In genomic region chr6:52381249-52381648, GRCh38 we compare ENCODE assay signal across 14 cellular contexts. TPM values are rescaled to one million over a fixed set of nuclear protein-coding genes. Genes with fewer than 3 reads are reported as not detected.
DNase-seq lines count a peak whose midpoint lies in the region; ATAC-seq and TF ChIP-seq lines count a peak whose summit lies in the region.
"Had no signal": no experiment of that assay in that cellular context is flagged by ENCODE, and none has a peak within 500 bp of the region (broad histone marks: within the 10 kb centered on the region; RNA-seq: fewer than 3 reads in every experiment).

No MANE protein-coding gene starts in this region.

- DNase-seq in activated CD8-positive, alpha-beta T cell treated with anti-CD3 and anti-CD28 coated beads for 36 hours = peak; percentile 24
- no peak for DNase-seq in activated CD8-positive, alpha-beta T cell treated with anti-CD3 and anti-CD28 coated beads, Interleukin-2, amount 10 ng/mL, durations not matched to agents 7 days and 5 days
- DNase-seq in CD4-positive, alpha-beta memory T cell = no peak
- no peak for DNase-seq in stimulated activated effector memory CD8-positive, alpha-beta T cell treated with anti-CD3 and anti-CD28 coated beads, Interleukin-12 subunit alpha, Interleukin-12 subunit beta, amount 100 ng/mL, for 72 hours (ENCODE audit: low spot score in 2 of 2)
- no peak for DNase-seq in GM20000 (ENCODE audit: low spot score)
- DNase-seq: C1 segment of cervical spinal cord, DMS53, MV-4-11, NCI-H1417, NCI-H187 treated with DMSO at 0.1 percent for 48 hours, NCI-H69 had no signal

- no peaks in the 10 kb centered on the region for H3K27me3 ChIP-seq in CD4-positive, alpha-beta memory T cell (ENCODE audit: insufficient read depth, low read length)

- no peaks in the 10 kb centered on the region for H3K36me3 ChIP-seq in CD4-positive, alpha-beta memory T cell (ENCODE audit: insufficient read depth, low read length)

- peaks cover 53% of the 10 kb centered on the region for H3K36me3 Mint-ChIP-seq in activated CD8-positive, alpha-beta T cell treated with anti-CD3 and anti-CD28 coated beads for 36 hours (ENCODE audit: low read depth)
- H3K36me3 Mint-ChIP-seq in activated CD8-positive, alpha-beta T cell treated with anti-CD3 and anti-CD28 coated beads, Interleukin-2, amount 10 ng/mL, durations not matched to agents 7 days and 5 days (ENCODE audit: low read depth) = peaks cover 59% of the 10 kb centered on the region
- peaks cover 27 to 31% of the 10 kb centered on the region in 2 donors for H3K36me3 Mint-ChIP-seq in CD4-positive, alpha-beta memory T cell
- peaks cover 20% of the 10 kb centered on the region for H3K36me3 Mint-ChIP-seq in activated T-helper 17 cell treated with anti-CD3 and anti-CD28 coated beads, Interleukin-2, amount 50 U/mL, for 72 hours (ENCODE audit: low read depth)
- peaks cover 5% of the 10 kb centered on the region for H3K36me3 Mint-ChIP-seq in stimulated activated effector memory CD8-positive, alpha-beta T cell treated with anti-CD3 and anti-CD28 coated beads, Interleukin-12 subunit alpha, Interleukin-12 subunit beta, amount 100 ng/mL, for 72 hours

- H3K9me3 Mint-ChIP-seq in activated CD8-positive, alpha-beta T cell treated with anti-CD3 and anti-CD28 coated beads for 36 hours = peaks cover 17% of the 10 kb centered on the region
- peaks cover under 1% of the 10 kb centered on the region for H3K9me3 Mint-ChIP-seq in activated CD8-positive, alpha-beta T cell treated with anti-CD3 and anti-CD28 coated beads, Interleukin-2, amount 10 ng/mL, durations not matched to agents 7 days and 5 days (ENCODE audit: insufficient read depth)
- no peaks in the 10 kb centered on the region for H3K9me3 Mint-ChIP-seq in CD4-positive, alpha-beta memory T cell
- peaks cover 4% of the 10 kb centered on the region for H3K9me3 Mint-ChIP-seq in activated T-helper 17 cell treated with anti-CD3 and anti-CD28 coated beads, Interleukin-2, amount 50 U/mL, for 72 hours
- H3K9me3 Mint-ChIP-seq in stimulated activated effector memory CD8-positive, alpha-beta T cell treated with anti-CD3 and anti-CD28 coated beads, Interleukin-12 subunit alpha, Interleukin-12 subunit beta, amount 100 ng/mL, for 72 hours = no peaks in the 10 kb centered on the region

- no peak overlapping the region for H3K27ac ChIP-seq in CD4-positive, alpha-beta memory T cell (ENCODE audit: low read depth, low read length)

- H3K27me3 Mint-ChIP-seq in activated CD8-positive, alpha-beta T cell treated with anti-CD3 and anti-CD28 coated beads for 36 hours = no peaks in the 10 kb centered on the region
- H3K27me3 Mint-ChIP-seq in activated CD8-positive, alpha-beta T cell treated with anti-CD3 and anti-CD28 coated beads, Interleukin-2, amount 10 ng/mL, durations not matched to agents 7 days and 5 days (ENCODE audit: low read depth) = no peaks in the 10 kb centered on the region
- H3K27me3 Mint-ChIP-seq in CD4-positive, alpha-beta memory T cell = no peaks in the 10 kb centered on the region
- no peaks in the 10 kb centered on the region for H3K27me3 Mint-ChIP-seq in activated T-helper 17 cell treated with anti-CD3 and anti-CD28 coated beads, Interleukin-2, amount 50 U/mL, for 72 hours

- peak overlapping the region; percentile 57 for H3K27ac Mint-ChIP-seq in activated CD8-positive, alpha-beta T cell treated with anti-CD3 and anti-CD28 coated beads for 36 hours
- H3K27ac Mint-ChIP-seq in activated CD8-positive, alpha-beta T cell treated with anti-CD3 and anti-CD28 coated beads, Interleukin-2, amount 10 ng/mL, durations not matched to agents 7 days and 5 days = no peak overlapping the region
- H3K27ac Mint-ChIP-seq in CD4-positive, alpha-beta memory T cell = peak overlapping the region; percentile 19 to 76 (median 54)
- peak overlapping the region; percentile 29 for H3K27ac Mint-ChIP-seq in activated T-helper 17 cell treated with anti-CD3 and anti-CD28 coated beads, Interleukin-2, amount 50 U/mL, for 72 hours
- no peak overlapping the region for H3K27ac Mint-ChIP-seq in stimulated activated effector memory CD8-positive, alpha-beta T cell treated with anti-CD3 and anti-CD28 coated beads, Interleukin-12 subunit alpha, Interleukin-12 subunit beta, amount 100 ng/mL, for 72 hours

- H3K9me3 ChIP-seq in CD4-positive, alpha-beta memory T cell (ENCODE audit: control insufficient read depth in 1 of 2, low read length in 2 of 2) = no peaks in the 10 kb centered on the region

- H3K4me1 ChIP-seq in CD4-positive, alpha-beta memory T cell (ENCODE audit: insufficient read depth, low read length) = peaks cover 70% of the 10 kb centered on the region

- H3K4me3 Mint-ChIP-seq in activated CD8-positive, alpha-beta T cell treated with anti-CD3 and anti-CD28 coated beads for 36 hours = no peak overlapping the region
- H3K4me3 Mint-ChIP-seq in activated CD8-positive, alpha-beta T cell treated with anti-CD3 and anti-CD28 coated beads, Interleukin-2, amount 10 ng/mL, durations not matched to agents 7 days and 5 days = no peak overlapping the region
- peak overlapping the region in 2 of 8 donors; percentile 22 to 41 for H3K4me3 Mint-ChIP-seq in CD4-positive, alpha-beta memory T cell
- no peak overlapping the region for H3K4me3 Mint-ChIP-seq in activated T-helper 17 cell treated with anti-CD3 and anti-CD28 coated beads, Interleukin-2, amount 50 U/mL, for 72 hours
- no peak overlapping the region for H3K4me3 Mint-ChIP-seq in stimulated activated effector memory CD8-positive, alpha-beta T cell treated with anti-CD3 and anti-CD28 coated beads, Interleukin-12 subunit alpha, Interleukin-12 subunit beta, amount 100 ng/mL, for 72 hours

- intact Hi-C loops in activated CD8-positive, alpha-beta T cell treated with anti-CD3 and anti-CD28 coated beads for 36 hours (cut with micrococcal nuclease) = no loop called here
- intact Hi-C loops in CD4-positive, alpha-beta memory T cell (cut with micrococcal nuclease) = no loop called here

- H3K4me1 Mint-ChIP-seq in activated CD8-positive, alpha-beta T cell treated with anti-CD3 and anti-CD28 coated beads for 36 hours (ENCODE audit: low read depth) = peaks cover 76% of the 10 kb centered on the region
- peaks cover 61% of the 10 kb centered on the region for H3K4me1 Mint-ChIP-seq in activated CD8-positive, alpha-beta T cell treated with anti-CD3 and anti-CD28 coated beads, Interleukin-2, amount 10 ng/mL, durations not matched to agents 7 days and 5 days (ENCODE audit: low read depth)
- H3K4me1 Mint-ChIP-seq in CD4-positive, alpha-beta memory T cell = peaks cover 61 to 83% (median 74%) of the 10 kb centered on the region in 4 donors
- H3K4me1 Mint-ChIP-seq in activated T-helper 17 cell treated with anti-CD3 and anti-CD28 coated beads, Interleukin-2, amount 50 U/mL, for 72 hours = peaks cover 56% of the 10 kb centered on the region
- H3K4me1 Mint-ChIP-seq in stimulated activated effector memory CD8-positive, alpha-beta T cell treated with anti-CD3 and anti-CD28 coated beads, Interleukin-12 subunit alpha, Interleukin-12 subunit beta, amount 100 ng/mL, for 72 hours = peaks cover 49% of the 10 kb centered on the region

- POLR2A ChIA-PET in activated CD8-positive, alpha-beta T cell treated with anti-CD3 and anti-CD28 coated beads for 36 hours (lab: Charles Lee) = interaction anchor here (1.0 to 1.8 kb wide), 5 partner anchors 9 to 97 kb away, joined by 3 to 5 read pairs (median 3); partner anchors contain the start of genes MCM3 and PAQR8
- POLR2A ChIA-PET in activated CD8-positive, alpha-beta T cell treated with anti-CD3 and anti-CD28 coated beads, Interleukin-2, amount 10 ng/mL, durations not matched to agents 7 days and 5 days (lab: Charles Lee) = interaction anchor here (0.8 to 1.3 kb wide), 3 partner anchors 9 to 19 kb away, joined by 3 to 10 read pairs (median 5); partner anchors contain the start of gene PAQR8
- POLR2A ChIA-PET in CD4-positive, alpha-beta memory T cell (lab: Charles Lee; ENCODE audit: partially characterized antibody) = interaction anchor here (0.7 to 2.9 kb wide), 3 partner anchors 9 to 19 kb away, joined by 3 to 14 read pairs (median 4); no protein-coding TSS in a partner anchor

- ATAC-seq in activated CD8-positive, alpha-beta T cell treated with anti-CD3 and anti-CD28 coated beads for 36 hours = peak; percentile 53
- no peak for ATAC-seq in activated CD8-positive, alpha-beta T cell treated with anti-CD3 and anti-CD28 coated beads, Interleukin-2, amount 10 ng/mL, durations not matched to agents 7 days and 5 days
- peak; percentile 77 for ATAC-seq in activated T-helper 17 cell treated with anti-CD3 and anti-CD28 coated beads, Interleukin-2, amount 50 U/mL, for 72 hours (replicated peaks)
- peak; percentile 77 for ATAC-seq in stimulated activated effector memory CD8-positive, alpha-beta T cell treated with anti-CD3 and anti-CD28 coated beads, Interleukin-12 subunit alpha, Interleukin-12 subunit beta, amount 100 ng/mL, for 72 hours
- ATAC-seq in HG02973 (IDR thresholded peaks at IDR 0.05; ENCODE audit: unreplicated experiment) = no peak
- ATAC-seq: K562 had no signal

- CTCF ChIA-PET in activated CD8-positive, alpha-beta T cell treated with anti-CD3 and anti-CD28 coated beads for 36 hours (lab: Charles Lee) = interaction anchor here (1.0 to 2.1 kb wide), 3 partner anchors 15 to 23 kb away, joined by 3 to 9 read pairs (median 5); no protein-coding TSS in a partner anchor
- CTCF ChIA-PET in activated CD8-positive, alpha-beta T cell treated with anti-CD3 and anti-CD28 coated beads, Interleukin-2, amount 10 ng/mL, durations not matched to agents 7 days and 5 days (lab: Charles Lee) = interaction anchor here (1.4 to 2.6 kb wide), 5 partner anchors 8 to 95 kb away, joined by 6 to 11 read pairs (median 9); partner anchors contain the start of genes MCM3 and PAQR8
- CTCF ChIA-PET in CD4-positive, alpha-beta memory T cell (lab: Charles Lee; ENCODE audit: partially characterized antibody) = interaction anchor here (0.7 to 1.4 kb wide), 4 partner anchors 8 to 96 kb away, joined by 3 to 5 read pairs (median 4); partner anchors contain the start of gene MCM3

- H3K4me3 ChIP-seq in CD4-positive, alpha-beta memory T cell (ENCODE audit: low read length in 2 of 2) = no peak overlapping the region
- H3K4me3 ChIP-seq: K562 had no signal

- no peak for TF ChIP-seq CTCF in activated CD8-positive, alpha-beta T cell treated with anti-CD3 and anti-CD28 coated beads for 36 hours (IDR thresholded peaks at IDR 0.05)
- no peak for TF ChIP-seq CTCF in GM20000 (IDR thresholded peaks at IDR 0.05; ENCODE audit: extremely low read depth, missing control alignments)

RNA-seq across cellular contexts. Expression of gene PAQR8, which starts 19.3 kb away (rescaled TPM):
- 10 to 100 TPM; 12.9 to 13.7 TPM for total RNA-seq in activated CD8-positive, alpha-beta T cell treated with anti-CD3 and anti-CD28 coated beads for 36 hours
- 10 to 100 TPM; 23.0 to 25.7 TPM for total RNA-seq in activated CD8-positive, alpha-beta T cell treated with anti-CD3 and anti-CD28 coated beads, Interleukin-2, amount 10 ng/mL, durations not matched to agents 7 days and 5 days
- total RNA-seq in CD4-positive, alpha-beta memory T cell = 10 to 100 TPM; 36.4 to 40.9 TPM
- polyA plus RNA-seq in CD4-positive, alpha-beta memory T cell = 10 to 100 TPM; 14.5 to 30.3 TPM
- total RNA-seq in activated T-helper 17 cell treated with anti-CD3 and anti-CD28 coated beads, Interleukin-2, amount 50 U/mL, for 72 hours = 1 to 10 TPM; 5.7 to 9.2 TPM

RNA-seq across cellular contexts. Expression of gene EFHC1, which starts 38.9 kb away (rescaled TPM):
- 1 to 10 TPM; 1.9 to 2.1 TPM for total RNA-seq in activated CD8-positive, alpha-beta T cell treated with anti-CD3 and anti-CD28 coated beads for 36 hours
- 1 to 10 TPM; 1.4 to 2.5 TPM for total RNA-seq in activated CD8-positive, alpha-beta T cell treated with anti-CD3 and anti-CD28 coated beads, Interleukin-2, amount 10 ng/mL, durations not matched to agents 7 days and 5 days
- 10 to 100 TPM in 1 of 2 experiments, 1 to 10 TPM in 1; 6.4 to 10.4 TPM for total RNA-seq in CD4-positive, alpha-beta memory T cell
- polyA plus RNA-seq in CD4-positive, alpha-beta memory T cell = 1 to 10 TPM; 1.5 to 1.8 TPM
- 1 to 10 TPM; 3.1 to 3.7 TPM for total RNA-seq in activated T-helper 17 cell treated with anti-CD3 and anti-CD28 coated beads, Interleukin-2, amount 50 U/mL, for 72 hours

Comparison
In these comparisons a context has a peak if more than half of its experiments do, and no peak if none do; other contexts are left out.
1. ATAC-seq: peak in activated CD8-positive, alpha-beta T cell treated with anti-CD3 and anti-CD28 coated beads for 36 hours (single experiment), activated T-helper 17 cell treated with anti-CD3 and anti-CD28 coated beads, Interleukin-2, amount 50 U/mL, for 72 hours (single experiment) and stimulated activated effector memory CD8-positive, alpha-beta T cell treated with anti-CD3 and anti-CD28 coated beads, Interleukin-12 subunit alpha, Interleukin-12 subunit beta, amount 100 ng/mL, for 72 hours (single experiment); none in activated CD8-positive, alpha-beta T cell treated with anti-CD3 and anti-CD28 coated beads, Interleukin-2, amount 10 ng/mL, durations not matched to agents 7 days and 5 days (single experiment) and HG02973 (single experiment).
2. H3K27ac Mint-ChIP-seq: peak in activated CD8-positive, alpha-beta T cell treated with anti-CD3 and anti-CD28 coated beads for 36 hours (single experiment), CD4-positive, alpha-beta memory T cell (7 of 7) and activated T-helper 17 cell treated with anti-CD3 and anti-CD28 coated beads, Interleukin-2, amount 50 U/mL, for 72 hours (single experiment); none in activated CD8-positive, alpha-beta T cell treated with anti-CD3 and anti-CD28 coated beads, Interleukin-2, amount 10 ng/mL, durations not matched to agents 7 days and 5 days (single experiment) and stimulated activated effector memory CD8-positive, alpha-beta T cell treated with anti-CD3 and anti-CD28 coated beads, Interleukin-12 subunit alpha, Interleukin-12 subunit beta, amount 100 ng/mL, for 72 hours (single experiment).